In the genomic region with DNA sequence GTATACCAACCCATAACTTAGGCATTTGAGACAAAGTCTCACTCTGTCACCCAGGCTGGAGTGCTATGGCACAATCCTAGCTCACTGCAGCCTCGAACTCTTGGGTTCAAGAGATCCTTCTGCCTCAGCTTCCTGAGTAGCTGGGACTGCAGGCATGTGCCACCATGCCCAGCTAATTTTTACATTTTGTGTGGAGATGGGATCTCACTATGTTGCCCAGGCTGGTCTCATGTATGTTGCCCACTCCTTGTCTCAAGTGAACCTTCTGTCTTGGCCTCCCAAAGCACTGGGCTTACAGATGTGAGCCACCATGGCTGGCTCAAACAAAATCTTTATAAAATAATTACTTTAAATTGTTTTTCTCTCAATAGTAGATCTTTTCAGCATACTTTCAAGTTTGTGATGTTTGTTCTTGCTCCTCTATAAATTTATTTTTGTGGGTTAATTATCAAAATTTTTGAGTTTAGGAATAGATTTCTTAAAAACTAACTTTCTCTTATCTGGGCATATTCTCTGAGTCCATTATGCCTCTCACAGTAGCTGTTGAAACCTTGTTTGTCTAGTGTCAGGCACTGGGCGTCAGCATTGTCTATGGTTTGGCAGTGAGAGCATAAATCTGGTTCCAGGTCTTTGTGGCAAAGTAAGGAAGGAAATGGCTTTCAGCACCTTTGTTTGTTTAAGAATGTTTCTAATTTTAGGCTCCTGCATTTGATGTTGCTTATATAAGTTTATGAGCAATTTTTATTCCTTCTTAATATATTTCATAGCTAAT, we compare ENCODE assay signal across 9 cellular contexts. TPM values are rescaled to one million over a fixed set of nuclear protein-coding genes. Genes with fewer than 3 reads are reported as not detected.
DNase-seq lines count a peak whose midpoint lies in the region; ATAC-seq and TF ChIP-seq lines count a peak whose summit lies in the region.
"Had no signal": no experiment of that assay in that cellular context is flagged by ENCODE, and none has a peak within 500 bp of the region (broad histone marks: within the 10 kb centered on the region; RNA-seq: fewer than 3 reads in every experiment).

No MANE protein-coding gene starts in this region.

- H3K27me3 Mint-ChIP-seq in activated CD8-positive, alpha-beta memory T cell treated with anti-CD3 and anti-CD28 coated beads, Interleukin-2, amount 10 ng/mL, durations not matched to agents 7 days and 5 days, result no peaks in the 10 kb centered on the region
- H3K27me3 Mint-ChIP-seq: stimulated activated naive CD8-positive, alpha-beta T cell treated with anti-CD3 and anti-CD28 coated beads, Interleukin-15, Interleukin-2, amounts not matched to agents 100 ng/mL and 50 ng/mL, for 24 hours had no signal

- H3K36me3 ChIP-seq in kidney epithelial cell (ENCODE audit: control insufficient read depth, insufficient read depth, low read length), result no peaks in the 10 kb centered on the region

- no peak overlapping the region for H3K4me3 Mint-ChIP-seq in activated CD8-positive, alpha-beta memory T cell treated with anti-CD3 and anti-CD28 coated beads, Interleukin-2, amount 10 ng/mL, durations not matched to agents 7 days and 5 days
- H3K4me3 Mint-ChIP-seq: stimulated activated naive CD8-positive, alpha-beta T cell treated with anti-CD3 and anti-CD28 coated beads, Interleukin-15, Interleukin-2, amounts not matched to agents 100 ng/mL and 50 ng/mL, for 24 hours had no signal

- no peaks in the 10 kb centered on the region for H3K27me3 ChIP-seq in kidney epithelial cell (ENCODE audit: control insufficient read depth, insufficient read depth, low read length)

- CTCF ChIA-PET in activated CD8-positive, alpha-beta memory T cell treated with anti-CD3 and anti-CD28 coated beads, Interleukin-2, amount 10 ng/mL, durations not matched to agents 7 days and 5 days (lab: Charles Lee), result interaction anchor here (1.2 to 2.5 kb wide), 8 partner anchors 10 to 546 kb away, joined by 3 to 9 read pairs (median 6); a partner anchor contains a TSS

- H3K4me3 ChIP-seq in NB4 (ENCODE audit: low read depth, low read length), result no peak overlapping the region
- H3K4me3 ChIP-seq in kidney epithelial cell (ENCODE audit: low read depth, low read length), result no peak overlapping the region

- no peaks in the 10 kb centered on the region for H3K9me3 Mint-ChIP-seq in activated CD8-positive, alpha-beta memory T cell treated with anti-CD3 and anti-CD28 coated beads, Interleukin-2, amount 10 ng/mL, durations not matched to agents 7 days and 5 days (ENCODE audit: low read depth)
- H3K9me3 Mint-ChIP-seq in activated naive CD4-positive, alpha-beta T cell treated with anti-CD3 and anti-CD28 coated beads, Interleukin-2, amount 50 U/mL, for 72 hours, result no peaks in the 10 kb centered on the region
- H3K9me3 Mint-ChIP-seq: stimulated activated naive CD8-positive, alpha-beta T cell treated with anti-CD3 and anti-CD28 coated beads, Interleukin-15, Interleukin-2, amounts not matched to agents 100 ng/mL and 50 ng/mL, for 24 hours had no signal

- no peak overlapping the region for H3K27ac Mint-ChIP-seq in activated CD8-positive, alpha-beta memory T cell treated with anti-CD3 and anti-CD28 coated beads, Interleukin-2, amount 10 ng/mL, durations not matched to agents 7 days and 5 days
- H3K27ac Mint-ChIP-seq in activated naive CD4-positive, alpha-beta T cell treated with anti-CD3 and anti-CD28 coated beads, Interleukin-2, amount 50 U/mL, for 72 hours, result no peak overlapping the region
- H3K27ac Mint-ChIP-seq: stimulated activated naive CD8-positive, alpha-beta T cell treated with anti-CD3 and anti-CD28 coated beads, Interleukin-15, Interleukin-2, amounts not matched to agents 100 ng/mL and 50 ng/mL, for 24 hours had no signal

- peaks cover 8% of the 10 kb centered on the region for H3K36me3 Mint-ChIP-seq in activated CD8-positive, alpha-beta memory T cell treated with anti-CD3 and anti-CD28 coated beads, Interleukin-2, amount 10 ng/mL, durations not matched to agents 7 days and 5 days
- H3K36me3 Mint-ChIP-seq in activated naive CD4-positive, alpha-beta T cell treated with anti-CD3 and anti-CD28 coated beads, Interleukin-2, amount 50 U/mL, for 72 hours, result no peaks in the 10 kb centered on the region

- no peak for TF ChIP-seq CTCF in NB4 (IDR thresholded peaks at IDR 0.05; ENCODE audit: low read depth, low read length)
- peak; percentile 5 for TF ChIP-seq CTCF in kidney epithelial cell (IDR thresholded peaks at IDR 0.05; ENCODE audit: insufficient read depth, low read length, poor library complexity, severe bottlenecking)

- peaks cover 6% of the 10 kb centered on the region for H3K4me1 Mint-ChIP-seq in activated CD8-positive, alpha-beta memory T cell treated with anti-CD3 and anti-CD28 coated beads, Interleukin-2, amount 10 ng/mL, durations not matched to agents 7 days and 5 days

- peak; percentile 91 for ATAC-seq in activated CD8-positive, alpha-beta memory T cell treated with anti-CD3 and anti-CD28 coated beads, Interleukin-2, amount 10 ng/mL, durations not matched to agents 7 days and 5 days
- ATAC-seq in activated naive CD4-positive, alpha-beta T cell treated with anti-CD3 and anti-CD28 coated beads, Interleukin-2, amount 50 U/mL, for 72 hours, result peak; percentile 46 to 47
- ATAC-seq in HG03039 (IDR thresholded peaks at IDR 0.05; ENCODE audit: unreplicated experiment), result no peak

- peak; percentile 76 for DNase-seq in activated CD8-positive, alpha-beta memory T cell treated with anti-CD3 and anti-CD28 coated beads, Interleukin-2, amount 10 ng/mL, durations not matched to agents 7 days and 5 days
- DNase-seq in activated CD8-positive, alpha-beta memory T cell treated with anti-CD3 and anti-CD28 coated beads for 24 hours, result no peak
- peak; percentile 13 for DNase-seq in NB4 (ENCODE audit: low read depth)
- DNase-seq in activated naive CD4-positive, alpha-beta T cell treated with anti-CD3 and anti-CD28 coated beads, Interleukin-2, amount 50 U/mL, for 72 hours (ENCODE audit: low spot score in 2 of 2), result no peak
- DNase-seq in kidney epithelial cell (ENCODE audit: low read depth), result no peak
- no peak for DNase-seq in NCI-H524 treated with DMSO at 0.1 percent for 48 hours (lab: John Stamatoyannopoulos, UW)
- no peak for DNase-seq in NCI-H510A (lab: John Stamatoyannopoulos, UW)

- no peak for TF ChIP-seq POLR2A in NB4 (IDR thresholded peaks at IDR 0.05; ENCODE audit: extremely low read depth, insufficient read length)

RNA-seq across cellular contexts. Expression of a gene that starts 38.7 kb away (rescaled TPM):
- total RNA-seq in activated CD8-positive, alpha-beta memory T cell treated with anti-CD3 and anti-CD28 coated beads, Interleukin-2, amount 10 ng/mL, durations not matched to agents 7 days and 5 days, result 10 to 100 TPM; 15.8 to 19.6 TPM
- total RNA-seq in activated naive CD4-positive, alpha-beta T cell treated with anti-CD3 and anti-CD28 coated beads, Interleukin-2, amount 50 U/mL, for 72 hours, result 10 to 100 TPM; 12.7 to 27.8 TPM
- total RNA-seq in kidney epithelial cell, result 31.0 and 35.2 TPM in 2 replicates

RNA-seq across cellular contexts. Expression of a gene that starts 38.8 kb away (rescaled TPM):
- total RNA-seq in activated CD8-positive, alpha-beta memory T cell treated with anti-CD3 and anti-CD28 coated beads, Interleukin-2, amount 10 ng/mL, durations not matched to agents 7 days and 5 days, result 10 to 100 TPM; 12.5 to 14.0 TPM
- 10 to 100 TPM; 19.1 to 23.4 TPM for total RNA-seq in activated naive CD4-positive, alpha-beta T cell treated with anti-CD3 and anti-CD28 coated beads, Interleukin-2, amount 50 U/mL, for 72 hours
- total RNA-seq in kidney epithelial cell, result 10.5 and 12.4 TPM in 2 replicates

Comparison
In these comparisons a context has a peak if more than half of its experiments do, and no peak if none do; other contexts are left out.
1. DNase-seq: peak in activated CD8-positive, alpha-beta memory T cell treated with anti-CD3 and anti-CD28 coated beads, Interleukin-2, amount 10 ng/mL, durations not matched to agents 7 days and 5 days (single experiment) and NB4 (single experiment); none in activated CD8-positive, alpha-beta memory T cell treated with anti-CD3 and anti-CD28 coated beads for 24 hours (single experiment), activated naive CD4-positive, alpha-beta T cell treated with anti-CD3 and anti-CD28 coated beads, Interleukin-2, amount 50 U/mL, for 72 hours (0 of 2), kidney epithelial cell (single experiment), NCI-H524 treated with DMSO at 0.1 percent for 48 hours (single experiment) and NCI-H510A (single experiment).